Comparison of ENCODE assay signal across 13 cellular contexts in the genomic region with DNA sequence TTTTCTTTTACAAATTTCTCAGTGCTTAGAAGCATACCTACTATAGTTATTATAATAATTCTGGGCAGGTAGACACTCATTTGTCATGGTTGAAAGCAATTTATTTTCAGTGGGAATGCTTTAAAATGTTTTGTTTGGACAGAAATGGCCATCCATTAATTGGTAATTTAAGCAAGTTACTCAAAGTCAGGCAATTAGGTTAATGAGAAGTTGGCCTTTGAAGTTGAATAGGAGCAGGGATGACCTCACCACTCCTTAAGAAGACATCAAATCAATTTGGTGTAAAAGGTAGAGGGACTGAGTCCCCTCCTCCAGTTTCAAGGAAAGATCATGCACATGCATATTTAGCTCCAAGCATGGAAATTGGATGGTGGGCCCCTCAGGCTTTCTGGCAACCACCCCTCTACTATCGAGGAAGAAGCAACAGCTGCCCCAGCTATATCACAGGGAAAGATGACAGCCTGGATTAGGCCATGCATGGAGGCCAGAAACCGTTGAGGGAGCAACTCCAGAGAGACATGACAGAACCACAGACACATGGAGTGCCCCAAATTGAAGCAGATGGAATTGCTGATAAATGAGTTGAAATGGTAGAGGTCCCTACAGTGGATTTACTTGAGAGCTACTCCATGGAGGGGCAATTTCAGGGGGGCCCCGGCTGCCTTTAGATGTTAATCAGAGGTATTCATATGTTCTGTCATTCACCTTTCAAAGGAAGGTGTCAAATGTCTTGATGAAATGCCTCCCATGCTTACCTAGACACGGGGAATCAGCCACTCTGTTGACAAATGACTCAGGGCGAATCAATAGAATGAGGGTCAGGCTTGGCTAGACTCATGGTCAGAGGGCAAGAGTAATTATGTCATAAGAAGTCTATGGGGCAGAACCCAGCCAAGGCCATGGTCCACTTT.
"Had no signal": no experiment of that assay in that cellular context is flagged by ENCODE, and none has a peak within 500 bp of the region (broad histone marks: within the 10 kb centered on the region; RNA-seq: fewer than 3 reads in every experiment).

No MANE protein-coding gene starts in this region.

- DNase-seq: activated CD4-positive, alpha-beta T cell treated with anti-CD3 and anti-CD28 coated beads, Interleukin-2, amount 50 U/mL, for 4 hours; activated CD4-positive, CD25-positive, alpha-beta regulatory T cell treated with anti-CD3 and anti-CD28 coated beads, Interleukin-2, amount 50 U/mL, for 72 hours; activated effector memory CD4-positive, alpha-beta T cell treated with anti-CD3 and anti-CD28 coated beads, Interleukin-2, amount 50 U/mL, for 16 hours; activated T-cell treated with anti-CD3 and anti-CD28 coated beads, Interleukin-2, amount 50 U/mL, for 24 hours; dorsolateral prefrontal cortex; head of caudate nucleus; left ventricle myocardium superior; ovary; stimulated activated CD4-positive, alpha-beta T cell treated with anti-CD3 and anti-CD28 coated beads, Interleukin-2, amount 100 ng/mL, for 48 hours; stimulated activated CD8-positive, alpha-beta memory T cell treated with anti-CD3 and anti-CD28 coated beads, Interleukin-4, amount 100 ng/mL, for 48 hours; upper lobe of left lung had no signal

- H3K4me3 ChIP-seq: dorsolateral prefrontal cortex, esophagus muscularis mucosa, ovary, upper lobe of left lung had no signal

- H3K27me3 ChIP-seq: esophagus muscularis mucosa, ovary, upper lobe of left lung had no signal

- H3K9me3 ChIP-seq: esophagus muscularis mucosa, ovary, upper lobe of left lung had no signal

- H3K36me3 ChIP-seq: esophagus muscularis mucosa, ovary, upper lobe of left lung had no signal

- H3K4me1 ChIP-seq: esophagus muscularis mucosa, upper lobe of left lung had no signal

- H3K27ac ChIP-seq: dorsolateral prefrontal cortex, esophagus muscularis mucosa, ovary, upper lobe of left lung had no signal

- ATAC-seq: activated naive CD4-positive, alpha-beta T cell treated with anti-CD3 and anti-CD28 coated beads, Interleukin-2, amount 50 U/mL, for 72 hours; left ventricle myocardium superior had no signal
